In the genomic region with DNA sequence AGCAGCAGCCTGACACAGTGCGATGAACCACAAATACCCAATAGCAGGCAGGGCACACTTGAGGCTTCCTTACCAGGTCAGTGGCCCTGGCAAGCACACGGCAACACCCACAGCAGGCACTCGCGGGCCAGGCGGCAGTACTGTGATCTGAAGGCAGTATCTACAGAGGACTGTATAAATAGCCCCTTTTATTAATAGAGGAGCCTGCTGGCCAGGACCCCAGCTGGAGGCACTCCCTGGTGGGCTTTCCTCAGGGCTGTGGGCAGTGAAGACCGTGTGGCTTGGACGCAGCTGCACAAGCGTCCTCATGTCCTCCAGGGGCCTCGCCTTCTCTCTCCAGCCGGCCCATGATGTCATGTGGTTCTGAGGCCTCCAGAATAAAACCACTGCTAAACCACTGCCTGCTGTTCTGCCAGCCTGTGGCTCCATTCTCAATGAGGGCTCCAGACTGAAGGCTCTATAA, we compare ENCODE assay signal across 12 cellular contexts. TPM values are rescaled to one million over a fixed set of nuclear protein-coding genes. Genes with fewer than 3 reads are reported as not detected.
DNase-seq lines count a peak whose midpoint lies in the region; ATAC-seq and TF ChIP-seq lines count a peak whose summit lies in the region.
"Had no signal": no experiment of that assay in that cellular context is flagged by ENCODE, and none has a peak within 500 bp of the region (broad histone marks: within the 10 kb centered on the region; RNA-seq: fewer than 3 reads in every experiment).

No MANE protein-coding gene starts in this region.

- TF ChIP-seq POLR2A in esophagus muscularis mucosa (IDR thresholded peaks at IDR 0.05; ENCODE audit: low read depth), result no peak

- POLR2A ChIA-PET in naive thymus-derived CD4-positive, alpha-beta T cell (lab: Charles Lee), result no interaction called here

- H3K4me3 ChIP-seq in esophagus muscularis mucosa, result no peak overlapping the region
- H3K4me3 ChIP-seq in naive thymus-derived CD4-positive, alpha-beta T cell (ENCODE audit: low read length), result no peak overlapping the region
- H3K4me3 ChIP-seq in tibial artery, result no peak overlapping the region

- H3K36me3 ChIP-seq in esophagus muscularis mucosa, result peaks cover 0 to 44% (median 8%) of the 10 kb centered on the region in 4 donors
- H3K36me3 ChIP-seq in naive thymus-derived CD4-positive, alpha-beta T cell (ENCODE audit: control insufficient read depth in 2 of 3, insufficient read depth in 3 of 3, low read length in 3 of 3), result no peaks in the 10 kb centered on the region
- peaks cover 0 to 39% (median 10%) of the 10 kb centered on the region in 3 donors for H3K36me3 ChIP-seq in tibial artery

- CTCF ChIA-PET in naive thymus-derived CD4-positive, alpha-beta T cell (lab: Charles Lee), result no interaction called here

- TF ChIP-seq CTCF in esophagus muscularis mucosa (IDR thresholded peaks at IDR 0.05), result no peak
- TF ChIP-seq CTCF in tibial artery (IDR thresholded peaks at IDR 0.05), result no peak

- no peaks in the 10 kb centered on the region for H3K9me3 Mint-ChIP-seq in naive thymus-derived CD4-positive, alpha-beta T cell
- H3K9me3 Mint-ChIP-seq in stimulated activated memory B cell treated with anti-CD40 and anti-IgM and Interleukin-4, amounts not matched to agents 10 μg/mL and 1 μg/mL and 100 μg/mL, for 72 hours, result no peaks in the 10 kb centered on the region
- H3K9me3 Mint-ChIP-seq: activated T-cell treated with anti-CD3 and anti-CD28 coated beads, Interleukin-2, amount 50 U/mL, for 24 hours had no signal

- H3K27me3 ChIP-seq in esophagus muscularis mucosa (no peaks in the 10 kb centered on the region), tibial artery (no peaks in the 10 kb centered on the region)
- no peaks in the 10 kb centered on the region for H3K27me3 ChIP-seq in naive thymus-derived CD4-positive, alpha-beta T cell (ENCODE audit: control insufficient read depth in 2 of 2, insufficient read depth in 2 of 2, low read length in 2 of 2)

- H3K27me3 Mint-ChIP-seq in T-helper 17 cell, result no peaks in the 10 kb centered on the region
- H3K27me3 Mint-ChIP-seq in naive thymus-derived CD4-positive, alpha-beta T cell, result no peaks in the 10 kb centered on the region
- H3K27me3 Mint-ChIP-seq in stimulated activated memory B cell treated with anti-CD40 and anti-IgM and Interleukin-4, amounts not matched to agents 10 μg/mL and 1 μg/mL and 100 μg/mL, for 72 hours, result no peaks in the 10 kb centered on the region
- H3K27me3 Mint-ChIP-seq: activated T-cell treated with anti-CD3 and anti-CD28 coated beads, Interleukin-2, amount 50 U/mL, for 24 hours had no signal

- no peak for DNase-seq in T-helper 17 cell
- no peak for DNase-seq in esophagus muscularis mucosa (ENCODE audit: extremely low spot score)
- DNase-seq in naive thymus-derived CD4-positive, alpha-beta T cell, result no peak
- DNase-seq in tibial artery, result no peak
- no peak for DNase-seq in NCI-H146 treated with DMSO at 0.1 percent for 48 hours (lab: John Stamatoyannopoulos, UW; ENCODE audit: unreplicated experiment)
- no peak for DNase-seq in NCI-H1417 (lab: John Stamatoyannopoulos, UW)
- DNase-seq: activated T-cell treated with anti-CD3 and anti-CD28 coated beads, Interleukin-2, amount 50 U/mL, for 24 hours; DMS79; mesenchymal stem cell; NCI-H2227 treated with DMSO at 0.1 percent for 48 hours had no signal

- peaks cover 18% of the 10 kb centered on the region for H3K4me1 Mint-ChIP-seq in T-helper 17 cell
- H3K4me1 Mint-ChIP-seq in naive thymus-derived CD4-positive, alpha-beta T cell, result peaks cover 0 to 28% (median 5%) of the 10 kb centered on the region in 7 donors
- H3K4me1 Mint-ChIP-seq in stimulated activated memory B cell treated with anti-CD40 and anti-IgM and Interleukin-4, amounts not matched to agents 10 μg/mL and 1 μg/mL and 100 μg/mL, for 72 hours, result no peaks in the 10 kb centered on the region

- ATAC-seq in T-helper 17 cell, result peak; percentile 50
- ATAC-seq in naive thymus-derived CD4-positive, alpha-beta T cell, result peak; percentile 75
- no peak for ATAC-seq in stimulated activated memory B cell treated with anti-CD40 and anti-IgM and Interleukin-4, amounts not matched to agents 10 μg/mL and 1 μg/mL and 100 μg/mL, for 72 hours

- no peaks in the 10 kb centered on the region for H3K9me3 ChIP-seq in T-helper 17 cell (ENCODE audit: control insufficient read depth, low read length, poor library complexity, severe bottlenecking)
- H3K9me3 ChIP-seq in esophagus muscularis mucosa, result no peaks in the 10 kb centered on the region
- H3K9me3 ChIP-seq in naive thymus-derived CD4-positive, alpha-beta T cell (ENCODE audit: control insufficient read depth in 2 of 3, low read length in 3 of 3), result no peaks in the 10 kb centered on the region
- H3K9me3 ChIP-seq in tibial artery, result no peaks in the 10 kb centered on the region

- H3K4me1 ChIP-seq in esophagus muscularis mucosa (peaks cover 48 to 81% (median 73%) of the 10 kb centered on the region in 4 donors), tibial artery (peaks cover 0 to 65% (median 46%) of the 10 kb centered on the region in 4 donors)
- no peaks in the 10 kb centered on the region for H3K4me1 ChIP-seq in naive thymus-derived CD4-positive, alpha-beta T cell (ENCODE audit: control insufficient read depth in 2 of 2, insufficient read depth in 2 of 2, low read length in 2 of 2)

- no peak for TF ChIP-seq EP300 in esophagus muscularis mucosa (IDR thresholded peaks at IDR 0.05)

- peak overlapping the region in 3 of 4 donors; percentile 15 to 42 (median 38) for H3K27ac ChIP-seq in esophagus muscularis mucosa (replicated peaks in 1 of 4)
- H3K27ac ChIP-seq in naive thymus-derived CD4-positive, alpha-beta T cell (ENCODE audit: low read depth, low read length), result no peak overlapping the region
- peak overlapping the region; percentile 71 to 82 for H3K27ac ChIP-seq in tibial artery
- H3K27ac ChIP-seq: RWPE1 had no signal

- H3K36me3 Mint-ChIP-seq in T-helper 17 cell (ENCODE audit: low read depth), result peaks cover 2% of the 10 kb centered on the region
- H3K36me3 Mint-ChIP-seq in naive thymus-derived CD4-positive, alpha-beta T cell, result peaks cover 0 to 34% (median 7%) of the 10 kb centered on the region in 5 donors
- no peaks in the 10 kb centered on the region for H3K36me3 Mint-ChIP-seq in stimulated activated memory B cell treated with anti-CD40 and anti-IgM and Interleukin-4, amounts not matched to agents 10 μg/mL and 1 μg/mL and 100 μg/mL, for 72 hours

- 94% methylated on average over 5 of the region's 10 CpGs for WGBS in esophagus muscularis mucosa

- no peak overlapping the region for H3K27ac Mint-ChIP-seq in T-helper 17 cell
- H3K27ac Mint-ChIP-seq in naive thymus-derived CD4-positive, alpha-beta T cell, result no peak overlapping the region
- H3K27ac Mint-ChIP-seq in stimulated activated memory B cell treated with anti-CD40 and anti-IgM and Interleukin-4, amounts not matched to agents 10 μg/mL and 1 μg/mL and 100 μg/mL, for 72 hours, result no peak overlapping the region
- H3K27ac Mint-ChIP-seq: activated T-cell treated with anti-CD3 and anti-CD28 coated beads, Interleukin-2, amount 50 U/mL, for 24 hours had no signal

- intact Hi-C loops in esophagus muscularis mucosa (cut with DNase I), result no loop called here
- intact Hi-C loops in naive thymus-derived CD4-positive, alpha-beta T cell (cut with micrococcal nuclease), result no loop called here
- intact Hi-C loops in tibial artery (cut with DNase I; ENCODE audit: low total_unique reads), result no loop called here

- no peak overlapping the region for H3K4me3 Mint-ChIP-seq in T-helper 17 cell
- H3K4me3 Mint-ChIP-seq in naive thymus-derived CD4-positive, alpha-beta T cell, result no peak overlapping the region
- H3K4me3 Mint-ChIP-seq in stimulated activated memory B cell treated with anti-CD40 and anti-IgM and Interleukin-4, amounts not matched to agents 10 μg/mL and 1 μg/mL and 100 μg/mL, for 72 hours, result no peak overlapping the region
- H3K4me3 Mint-ChIP-seq: activated T-cell treated with anti-CD3 and anti-CD28 coated beads, Interleukin-2, amount 50 U/mL, for 24 hours had no signal

RNA-seq across cellular contexts. Expression of a gene that starts 44.1 kb away (rescaled TPM):
- total RNA-seq in T-helper 17 cell (10 to 100 TPM; 57.8 to 63.4 TPM), esophagus muscularis mucosa (100 to 1,000 TPM in 3 of 4 donors, 10 to 100 TPM in 1; 95.3 to 136 (median 131) TPM)
- 10 to 100 TPM; 28.5 to 46.3 (median 34.4) TPM for total RNA-seq in naive thymus-derived CD4-positive, alpha-beta T cell
- 10 to 100 TPM; 14.5 to 35.2 TPM for polyA plus RNA-seq in naive thymus-derived CD4-positive, alpha-beta T cell
